Comparison of ENCODE assay signal across 24 cellular contexts in the genomic region with DNA sequence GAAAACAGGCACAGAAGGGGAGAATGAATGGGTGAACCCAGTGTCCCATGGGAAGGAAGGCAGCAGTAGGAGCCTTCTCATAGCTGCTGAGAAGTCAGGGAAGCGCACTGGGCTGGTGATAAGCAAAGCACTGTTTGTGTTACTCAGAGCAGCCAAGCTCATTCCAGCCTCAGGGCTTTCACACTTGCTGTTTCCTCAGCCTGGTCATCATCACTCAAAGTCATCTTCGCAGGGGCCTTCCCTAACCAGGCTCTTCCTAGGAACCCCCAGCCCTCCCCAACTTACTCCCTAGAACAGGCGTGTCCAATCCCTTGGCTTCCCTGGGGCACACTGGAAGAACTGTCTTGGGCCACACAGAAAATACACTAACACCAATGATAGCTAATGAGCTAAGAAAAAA. TPM values are rescaled to one million over a fixed set of nuclear protein-coding genes. Genes with fewer than 3 reads are reported as not detected.
"Had no signal": no experiment of that assay in that cellular context is flagged by ENCODE, and none has a peak within 500 bp of the region (broad histone marks: within the 10 kb centered on the region; RNA-seq: fewer than 3 reads in every experiment).

No MANE protein-coding gene starts in this region.

- H3K27ac ChIP-seq: ascending aorta, brain microvascular endothelial cell, gastrocnemius medialis, neutrophil, ovary, prostate gland, upper lobe of left lung had no signal

- H3K36me3 Mint-ChIP-seq: activated naive CD4-positive, alpha-beta T cell treated with anti-CD3 and anti-CD28 coated beads, Interleukin-2, amount 50 U/mL, for 72 hours; natural killer cell treated with Interleukin-12 subunit alpha and Interleukin-12 subunit beta and Interleukin-15 and Interleukin-18, amount 100 ng/mL, for 72 hours; WTC11 had no signal

- H3K9me3 ChIP-seq: ascending aorta, gastrocnemius medialis, neutrophil, ovary, prostate gland, upper lobe of left lung had no signal

- DNase-seq: activated CD8-positive, alpha-beta memory T cell treated with anti-CD3 and anti-CD28 coated beads for 24 hours; activated CD8-positive, alpha-beta memory T cell treated with anti-CD3 and anti-CD28 coated beads, Interleukin-2, amount 50 U/mL, for 4 hours; activated T-cell treated with anti-CD3 and anti-CD28 coated beads, Interleukin-2, amount 50 U/mL, for 24 hours; brain microvascular endothelial cell; cortex of kidney; gastrocnemius medialis; hippocampal formation; left ventricle myocardium superior; ovary; stimulated activated CD4-positive, alpha-beta T cell treated with anti-CD3 and anti-CD28 coated beads, Interleukin-4, amount 100 ng/mL, for 1 hour; stimulated activated naive CD4-positive, alpha-beta T cell; T-helper 1 cell; T-helper 9 cell; upper lobe of left lung had no signal

- H3K4me3 ChIP-seq: ascending aorta, gastrocnemius medialis, ovary, prostate gland, upper lobe of left lung had no signal

- H3K27me3 ChIP-seq: ascending aorta, brain microvascular endothelial cell, ovary, upper lobe of left lung had no signal

- H3K27ac Mint-ChIP-seq: activated naive CD4-positive, alpha-beta T cell treated with anti-CD3 and anti-CD28 coated beads, Interleukin-2, amount 50 U/mL, for 72 hours; activated T-cell treated with anti-CD3 and anti-CD28 coated beads, Interleukin-2, amount 50 U/mL, for 24 hours; activated T-helper 17 cell treated with anti-CD3 and anti-CD28 coated beads, Interleukin-2, amount 50 U/mL, for 72 hours; natural killer cell treated with Interleukin-12 subunit alpha and Interleukin-12 subunit beta and Interleukin-15 and Interleukin-18, amount 100 ng/mL, for 72 hours; WTC11 had no signal

- H3K9me3 Mint-ChIP-seq: activated naive CD4-positive, alpha-beta T cell treated with anti-CD3 and anti-CD28 coated beads, Interleukin-2, amount 50 U/mL, for 72 hours; activated T-cell treated with anti-CD3 and anti-CD28 coated beads, Interleukin-2, amount 50 U/mL, for 24 hours; activated T-helper 17 cell treated with anti-CD3 and anti-CD28 coated beads, Interleukin-2, amount 50 U/mL, for 72 hours; central memory CD8-positive, alpha-beta T cell; natural killer cell treated with Interleukin-12 subunit alpha and Interleukin-12 subunit beta and Interleukin-15 and Interleukin-18, amount 100 ng/mL, for 72 hours; WTC11 had no signal

- H3K4me3 Mint-ChIP-seq: activated T-cell treated with anti-CD3 and anti-CD28 coated beads, Interleukin-2, amount 50 U/mL, for 24 hours; activated T-helper 17 cell treated with anti-CD3 and anti-CD28 coated beads, Interleukin-2, amount 50 U/mL, for 72 hours; central memory CD8-positive, alpha-beta T cell; natural killer cell treated with Interleukin-12 subunit alpha and Interleukin-12 subunit beta and Interleukin-15 and Interleukin-18, amount 100 ng/mL, for 72 hours; WTC11 had no signal

- H3K4me1 ChIP-seq: ascending aorta, gastrocnemius medialis, prostate gland, upper lobe of left lung had no signal

- H3K36me3 ChIP-seq: ascending aorta, brain microvascular endothelial cell, gastrocnemius medialis, neutrophil, ovary, prostate gland, upper lobe of left lung had no signal

- H3K4me1 Mint-ChIP-seq: activated T-helper 17 cell treated with anti-CD3 and anti-CD28 coated beads, Interleukin-2, amount 50 U/mL, for 72 hours; central memory CD8-positive, alpha-beta T cell; WTC11 had no signal

RNA-seq across cellular contexts. Expression of gene ABCC11, which starts 35.3 kb away (rescaled TPM):
- total RNA-seq: ascending aorta; left ventricle myocardium superior; natural killer cell treated with Interleukin-12 subunit alpha and Interleukin-12 subunit beta and Interleukin-15 and Interleukin-18, amount 100 ng/mL, for 72 hours; WTC11 had no signal

RNA-seq across cellular contexts. Expression of gene ABCC12, which starts 56.2 kb away (rescaled TPM):
- total RNA-seq: activated naive CD4-positive, alpha-beta T cell treated with anti-CD3 and anti-CD28 coated beads, Interleukin-2, amount 50 U/mL, for 72 hours; activated T-helper 17 cell treated with anti-CD3 and anti-CD28 coated beads, Interleukin-2, amount 50 U/mL, for 72 hours; ascending aorta; left ventricle myocardium superior; natural killer cell treated with Interleukin-12 subunit alpha and Interleukin-12 subunit beta and Interleukin-15 and Interleukin-18, amount 100 ng/mL, for 72 hours; WTC11 had no signal
- polyA plus RNA-seq: adipose tissue, esophagus had no signal
